9 cellular contexts compared by ENCODE assay signal in genomic region chr5:139725073-139725830, GRCh38.
DNase-seq lines count a peak whose midpoint lies in the region; ATAC-seq and TF ChIP-seq lines count a peak whose summit lies in the region.
"Had no signal": no experiment of that assay in that cellular context is flagged by ENCODE, and none has a peak within 500 bp of the region (broad histone marks: within the 10 kb centered on the region; RNA-seq: fewer than 3 reads in every experiment).

No MANE protein-coding gene starts in this region.

- H3K4me1 ChIP-seq in right lobe of liver, result no peaks in the 10 kb centered on the region
- no peaks in the 10 kb centered on the region for H3K4me1 ChIP-seq in mesendoderm (ENCODE audit: control insufficient read depth, low read depth, low read length)

- H2AK5ac ChIP-seq in mesendoderm (ENCODE audit: low read length), result no peak overlapping the region

- no peak overlapping the region for H3K18ac ChIP-seq in mesendoderm (ENCODE audit: low read length)

- H4K5ac ChIP-seq in mesendoderm (ENCODE audit: low read length), result no peak overlapping the region

- no peaks in the 10 kb centered on the region for H3K36me3 Mint-ChIP-seq in type B pancreatic cell

- H3K27me3 Mint-ChIP-seq in type B pancreatic cell, result no peaks in the 10 kb centered on the region

- H3K4me3 ChIP-seq in right lobe of liver (no peak overlapping the region), mesendoderm (ENCODE audit: low read length) (no peak overlapping the region)

- H3K9me3 Mint-ChIP-seq in type B pancreatic cell, result no peaks in the 10 kb centered on the region

- intact Hi-C loops in right lobe of liver (cut with DNase I), result no loop called here

- no peak for TF ChIP-seq POLR2A in right lobe of liver (IDR thresholded peaks at IDR 0.05)

- H2BK120ac ChIP-seq in mesendoderm (ENCODE audit: low read depth, low read length), result no peak overlapping the region

- no peak overlapping the region for H3K56ac ChIP-seq in mesendoderm (ENCODE audit: low read length)

- H3K36me3 ChIP-seq in right lobe of liver (no peaks in the 10 kb centered on the region), mesendoderm (ENCODE audit: control insufficient read depth, insufficient read depth, low read length) (no peaks in the 10 kb centered on the region)

- peak overlapping the region; percentile 39 for H3K4me3 Mint-ChIP-seq in type B pancreatic cell

- no peak for TF ChIP-seq CTCF in right lobe of liver (IDR thresholded peaks at IDR 0.05)
- TF ChIP-seq CTCF in type B pancreatic cell (conservative IDR thresholded peaks at IDR 0.05), result no peak

- no peaks in the 10 kb centered on the region for H3K79me2 ChIP-seq in mesendoderm (ENCODE audit: control insufficient read depth, insufficient read depth, low read length)

- H3K27ac ChIP-seq in right lobe of liver, result no peak overlapping the region
- H3K27ac ChIP-seq in mesendoderm (ENCODE audit: low read depth, low read length), result no peak overlapping the region

- ATAC-seq in right lobe of liver, result peak in 3 of 4 donors; percentile 50 to 98 (median 65)

- no peak overlapping the region for H3K4me2 ChIP-seq in mesendoderm (ENCODE audit: low read length)

- no peak overlapping the region for H3K4ac ChIP-seq in mesendoderm (ENCODE audit: low read depth, low read length)

- H3K9ac ChIP-seq in mesendoderm (ENCODE audit: low read length), result no peak overlapping the region

- H3K4me1 Mint-ChIP-seq in type B pancreatic cell (ENCODE audit: unreplicated experiment), result peaks cover 10% of the 10 kb centered on the region

- no peak overlapping the region for H3K27ac Mint-ChIP-seq in type B pancreatic cell

- peak; percentile 93 for DNase-seq in LHCN-M2 (ENCODE audit: low read depth)
- peak; percentile 84 for DNase-seq in dermis blood vessel endothelial cell
- DNase-seq in right lobe of liver, result peak in 1 of 3 donors; percentile 74
- DNase-seq in type B pancreatic cell (ENCODE audit: extremely low spot score, unreplicated experiment), result no peak
- DNase-seq in middle frontal gyrus (ENCODE audit: extremely low spot score, low spot score), result no peak
- no peak for DNase-seq in NCI-H526 treated with DMSO at 0.1 percent for 48 hours (lab: John Stamatoyannopoulos, UW)
- DNase-seq in activated T-cell treated with anti-CD3 and anti-CD28 coated beads for 4 hours, result no peak
- no peak for DNase-seq in mesendoderm
- DNase-seq: NCI-H146 had no signal

- H2BK5ac ChIP-seq in mesendoderm (ENCODE audit: low read length), result no peak overlapping the region

- no peaks in the 10 kb centered on the region for H3K79me1 ChIP-seq in mesendoderm (ENCODE audit: low read length)

- H3K9me3 ChIP-seq in right lobe of liver, result no peaks in the 10 kb centered on the region

- H3K27me3 ChIP-seq in right lobe of liver, result no peaks in the 10 kb centered on the region
- H3K27me3 ChIP-seq in mesendoderm (ENCODE audit: insufficient read depth, low read length, poor library complexity), result no peaks in the 10 kb centered on the region

- H4K8ac ChIP-seq in mesendoderm (ENCODE audit: low read depth, low read length), result no peak overlapping the region

- H2BK15ac ChIP-seq in mesendoderm (replicated peaks; ENCODE audit: low read depth), result no peak overlapping the region

- WGBS in right lobe of liver (ENCODE audit: insufficient coverage, low coverage, low lambda C conversion rate, missing lambda C conversion rate), result 100% methylated on average over 1 of the region's 13 CpGs
- WGBS in mesendoderm (ENCODE audit: extremely low coverage, insufficient coverage, low lambda C conversion rate), result no CpG with 5 or more reads among the region's 13 CpGs

- no peak overlapping the region for H3K23ac ChIP-seq in mesendoderm (ENCODE audit: low read length)

Comparison
In these comparisons a context has a peak if more than half of its experiments do, and no peak if none do; other contexts are left out.
1. DNase-seq: peak in LHCN-M2 (single experiment) and dermis blood vessel endothelial cell (single experiment); none in type B pancreatic cell (single experiment), middle frontal gyrus (single experiment), NCI-H526 treated with DMSO at 0.1 percent for 48 hours (single experiment), activated T-cell treated with anti-CD3 and anti-CD28 coated beads for 4 hours (single experiment) and mesendoderm (single experiment).